In the genomic region with DNA sequence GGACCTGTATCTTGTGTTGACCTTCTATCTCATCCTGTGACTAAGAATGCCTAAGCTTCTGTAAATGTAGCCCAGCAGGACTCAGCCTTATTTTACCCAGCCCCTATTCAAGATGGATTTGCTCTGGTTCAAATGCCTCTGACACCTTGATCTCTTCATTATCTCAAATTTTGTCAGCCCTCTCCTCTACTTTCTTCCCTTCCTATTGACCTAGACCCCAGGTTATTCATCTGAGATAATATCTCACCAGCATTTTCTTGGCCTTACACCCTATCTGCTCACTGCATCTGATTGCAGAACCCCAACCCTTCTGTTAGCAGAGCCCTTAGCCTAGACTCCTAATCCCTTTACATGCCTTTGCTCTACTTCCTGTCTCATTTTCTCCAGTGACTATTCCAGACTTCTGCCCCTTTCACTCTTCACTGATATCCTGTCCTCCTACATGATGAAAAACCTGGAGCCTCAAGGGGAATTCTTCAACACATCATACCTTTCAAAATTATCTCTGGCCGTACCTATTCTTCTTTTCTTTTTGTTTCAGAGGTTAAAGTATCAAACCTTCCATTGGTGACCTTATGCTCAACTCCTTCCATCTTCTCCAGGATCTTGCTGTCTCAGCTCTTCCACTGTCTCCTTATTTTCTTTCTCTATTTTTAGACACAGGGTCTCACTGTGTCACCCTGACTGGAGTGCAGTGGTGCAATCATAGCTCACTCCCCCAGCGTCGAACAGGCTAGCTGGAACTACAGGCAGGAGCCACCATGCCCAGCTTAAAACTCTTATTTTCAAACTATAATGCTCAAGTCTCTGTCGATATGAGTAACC, we compare ENCODE assay signal across 1 cellular context.
TF ChIP-seq lines count a peak whose summit lies in the region.

No MANE protein-coding gene starts in this region.

TF ChIP-seq in K562, 482 proteins besides CTCF, POLR2A, EP300 and RAD21 (continued from another document and continues in another):
- TF ChIP-seq, protein P1, sequence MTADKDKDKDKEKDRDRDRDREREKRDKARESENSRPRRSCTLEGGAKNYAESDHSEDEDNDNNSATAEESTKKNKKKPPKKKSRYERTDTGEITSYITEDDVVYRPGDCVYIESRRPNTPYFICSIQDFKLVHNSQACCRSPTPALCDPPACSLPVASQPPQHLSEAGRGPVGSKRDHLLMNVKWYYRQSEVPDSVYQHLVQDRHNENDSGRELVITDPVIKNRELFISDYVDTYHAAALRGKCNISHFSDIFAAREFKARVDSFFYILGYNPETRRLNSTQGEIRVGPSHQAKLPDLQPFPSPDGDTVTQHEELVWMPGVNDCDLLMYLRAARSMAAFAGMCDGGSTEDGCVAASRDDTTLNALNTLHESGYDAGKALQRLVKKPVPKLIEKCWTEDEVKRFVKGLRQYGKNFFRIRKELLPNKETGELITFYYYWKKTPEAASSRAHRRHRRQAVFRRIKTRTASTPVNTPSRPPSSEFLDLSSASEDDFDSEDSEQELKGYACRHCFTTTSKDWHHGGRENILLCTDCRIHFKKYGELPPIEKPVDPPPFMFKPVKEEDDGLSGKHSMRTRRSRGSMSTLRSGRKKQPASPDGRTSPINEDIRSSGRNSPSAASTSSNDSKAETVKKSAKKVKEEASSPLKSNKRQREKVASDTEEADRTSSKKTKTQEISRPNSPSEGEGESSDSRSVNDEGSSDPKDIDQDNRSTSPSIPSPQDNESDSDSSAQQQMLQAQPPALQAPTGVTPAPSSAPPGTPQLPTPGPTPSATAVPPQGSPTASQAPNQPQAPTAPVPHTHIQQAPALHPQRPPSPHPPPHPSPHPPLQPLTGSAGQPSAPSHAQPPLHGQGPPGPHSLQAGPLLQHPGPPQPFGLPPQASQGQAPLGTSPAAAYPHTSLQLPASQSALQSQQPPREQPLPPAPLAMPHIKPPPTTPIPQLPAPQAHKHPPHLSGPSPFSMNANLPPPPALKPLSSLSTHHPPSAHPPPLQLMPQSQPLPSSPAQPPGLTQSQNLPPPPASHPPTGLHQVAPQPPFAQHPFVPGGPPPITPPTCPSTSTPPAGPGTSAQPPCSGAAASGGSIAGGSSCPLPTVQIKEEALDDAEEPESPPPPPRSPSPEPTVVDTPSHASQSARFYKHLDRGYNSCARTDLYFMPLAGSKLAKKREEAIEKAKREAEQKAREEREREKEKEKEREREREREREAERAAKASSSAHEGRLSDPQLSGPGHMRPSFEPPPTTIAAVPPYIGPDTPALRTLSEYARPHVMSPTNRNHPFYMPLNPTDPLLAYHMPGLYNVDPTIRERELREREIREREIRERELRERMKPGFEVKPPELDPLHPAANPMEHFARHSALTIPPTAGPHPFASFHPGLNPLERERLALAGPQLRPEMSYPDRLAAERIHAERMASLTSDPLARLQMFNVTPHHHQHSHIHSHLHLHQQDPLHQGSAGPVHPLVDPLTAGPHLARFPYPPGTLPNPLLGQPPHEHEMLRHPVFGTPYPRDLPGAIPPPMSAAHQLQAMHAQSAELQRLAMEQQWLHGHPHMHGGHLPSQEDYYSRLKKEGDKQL (CRISPR knock-in tag; IDR thresholded peaks at IDR 0.05; ENCODE audit: borderline replicate concordance): no peak
- TF ChIP-seq HMG20A (CRISPR knock-in tag; conservative IDR thresholded peaks at IDR 0.05): 0 out of 2 replicates have a peak, but pooled peaks have one; percentile 33
- TF ChIP-seq BCL6 (CRISPR knock-in tag; IDR thresholded peaks at IDR 0.05): 0 out of 2 replicates have a peak, but pooled peaks have one; percentile 66
- no peak for TF ChIP-seq ZNF174 (CRISPR knock-in tag; IDR thresholded peaks at IDR 0.05)
- no peak for TF ChIP-seq FOXK1 (CRISPR knock-in tag; IDR thresholded peaks at IDR 0.05; ENCODE audit: borderline replicate concordance)
- TF ChIP-seq, protein P2, sequence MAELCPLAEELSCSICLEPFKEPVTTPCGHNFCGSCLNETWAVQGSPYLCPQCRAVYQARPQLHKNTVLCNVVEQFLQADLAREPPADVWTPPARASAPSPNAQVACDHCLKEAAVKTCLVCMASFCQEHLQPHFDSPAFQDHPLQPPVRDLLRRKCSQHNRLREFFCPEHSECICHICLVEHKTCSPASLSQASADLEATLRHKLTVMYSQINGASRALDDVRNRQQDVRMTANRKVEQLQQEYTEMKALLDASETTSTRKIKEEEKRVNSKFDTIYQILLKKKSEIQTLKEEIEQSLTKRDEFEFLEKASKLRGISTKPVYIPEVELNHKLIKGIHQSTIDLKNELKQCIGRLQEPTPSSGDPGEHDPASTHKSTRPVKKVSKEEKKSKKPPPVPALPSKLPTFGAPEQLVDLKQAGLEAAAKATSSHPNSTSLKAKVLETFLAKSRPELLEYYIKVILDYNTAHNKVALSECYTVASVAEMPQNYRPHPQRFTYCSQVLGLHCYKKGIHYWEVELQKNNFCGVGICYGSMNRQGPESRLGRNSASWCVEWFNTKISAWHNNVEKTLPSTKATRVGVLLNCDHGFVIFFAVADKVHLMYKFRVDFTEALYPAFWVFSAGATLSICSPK (IDR thresholded peaks at IDR 0.05; ENCODE audit: borderline replicate concordance): no peak
- no peak for TF ChIP-seq POLR3A (IDR thresholded peaks at IDR 0.05; ENCODE audit: borderline replicate concordance, extremely low read depth, insufficient read depth, insufficient read length)
- no peak for TF ChIP-seq ZSCAN29 (IDR thresholded peaks at IDR 0.05)
- TF ChIP-seq, protein P3, sequence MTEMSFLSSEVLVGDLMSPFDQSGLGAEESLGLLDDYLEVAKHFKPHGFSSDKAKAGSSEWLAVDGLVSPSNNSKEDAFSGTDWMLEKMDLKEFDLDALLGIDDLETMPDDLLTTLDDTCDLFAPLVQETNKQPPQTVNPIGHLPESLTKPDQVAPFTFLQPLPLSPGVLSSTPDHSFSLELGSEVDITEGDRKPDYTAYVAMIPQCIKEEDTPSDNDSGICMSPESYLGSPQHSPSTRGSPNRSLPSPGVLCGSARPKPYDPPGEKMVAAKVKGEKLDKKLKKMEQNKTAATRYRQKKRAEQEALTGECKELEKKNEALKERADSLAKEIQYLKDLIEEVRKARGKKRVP (CRISPR knock-in tag; IDR thresholded peaks at IDR 0.05): peak; percentile 91
- TF ChIP-seq CSDE1 (IDR thresholded peaks at IDR 0.05): no peak
- TF ChIP-seq KAT8 (IDR thresholded peaks at IDR 0.05; ENCODE audit: low read depth): no peak
- no peak for TF ChIP-seq MBD2 (IDR thresholded peaks at IDR 0.05; ENCODE audit: borderline replicate concordance, low read depth)
- TF ChIP-seq ETV1 (tag; conservative IDR thresholded peaks at IDR 0.05; ENCODE audit: low read depth): peak; percentile 51; the same call in 1 of the 2 replicates
- no peak for TF ChIP-seq TRIM24 (IDR thresholded peaks at IDR 0.05)
- TF ChIP-seq ZNF77 (CRISPR knock-in tag; IDR thresholded peaks at IDR 0.05): no peak
- TF ChIP-seq, protein P4, sequence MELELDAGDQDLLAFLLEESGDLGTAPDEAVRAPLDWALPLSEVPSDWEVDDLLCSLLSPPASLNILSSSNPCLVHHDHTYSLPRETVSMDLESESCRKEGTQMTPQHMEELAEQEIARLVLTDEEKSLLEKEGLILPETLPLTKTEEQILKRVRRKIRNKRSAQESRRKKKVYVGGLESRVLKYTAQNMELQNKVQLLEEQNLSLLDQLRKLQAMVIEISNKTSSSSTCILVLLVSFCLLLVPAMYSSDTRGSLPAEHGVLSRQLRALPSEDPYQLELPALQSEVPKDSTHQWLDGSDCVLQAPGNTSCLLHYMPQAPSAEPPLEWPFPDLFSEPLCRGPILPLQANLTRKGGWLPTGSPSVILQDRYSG (tag; conservative IDR thresholded peaks at IDR 0.05; ENCODE audit: low read depth): peak; percentile 97
- no peak for TF ChIP-seq NBN (IDR thresholded peaks at IDR 0.05; ENCODE audit: low read depth)
- TF ChIP-seq SIN3A (IDR thresholded peaks at IDR 0.05; ENCODE audit: borderline replicate concordance in 2 of 2, control insufficient read depth in 1 of 2, low read depth in 2 of 2, low read length in 2 of 2): no peak
- 0 out of 2 replicates have a peak, but pooled peaks have one; percentile 59 for TF ChIP-seq E2F3 (CRISPR knock-in tag; IDR thresholded peaks at IDR 0.05)
- no peak for TF ChIP-seq NONO (IDR thresholded peaks at IDR 0.05; ENCODE audit: low read depth in 2 of 2, low read length in 1 of 2)
- TF ChIP-seq MYNN (IDR thresholded peaks at IDR 0.05): no peak
- no peak for TF ChIP-seq MYNN (CRISPR knock-in tag; IDR thresholded peaks at IDR 0.05)
- peak; percentile 90 for TF ChIP-seq ILK (tag; IDR thresholded peaks at IDR 0.05; ENCODE audit: borderline replicate concordance, low read depth)
- TF ChIP-seq SMARCA4 (IDR thresholded peaks at IDR 0.05): no peak; the same call in 1 of the 2 replicates
- TF ChIP-seq HNRNPLL (IDR thresholded peaks at IDR 0.05; ENCODE audit: low read depth, low read length, poor library complexity, severe bottlenecking): no peak
- TF ChIP-seq, protein P5, sequence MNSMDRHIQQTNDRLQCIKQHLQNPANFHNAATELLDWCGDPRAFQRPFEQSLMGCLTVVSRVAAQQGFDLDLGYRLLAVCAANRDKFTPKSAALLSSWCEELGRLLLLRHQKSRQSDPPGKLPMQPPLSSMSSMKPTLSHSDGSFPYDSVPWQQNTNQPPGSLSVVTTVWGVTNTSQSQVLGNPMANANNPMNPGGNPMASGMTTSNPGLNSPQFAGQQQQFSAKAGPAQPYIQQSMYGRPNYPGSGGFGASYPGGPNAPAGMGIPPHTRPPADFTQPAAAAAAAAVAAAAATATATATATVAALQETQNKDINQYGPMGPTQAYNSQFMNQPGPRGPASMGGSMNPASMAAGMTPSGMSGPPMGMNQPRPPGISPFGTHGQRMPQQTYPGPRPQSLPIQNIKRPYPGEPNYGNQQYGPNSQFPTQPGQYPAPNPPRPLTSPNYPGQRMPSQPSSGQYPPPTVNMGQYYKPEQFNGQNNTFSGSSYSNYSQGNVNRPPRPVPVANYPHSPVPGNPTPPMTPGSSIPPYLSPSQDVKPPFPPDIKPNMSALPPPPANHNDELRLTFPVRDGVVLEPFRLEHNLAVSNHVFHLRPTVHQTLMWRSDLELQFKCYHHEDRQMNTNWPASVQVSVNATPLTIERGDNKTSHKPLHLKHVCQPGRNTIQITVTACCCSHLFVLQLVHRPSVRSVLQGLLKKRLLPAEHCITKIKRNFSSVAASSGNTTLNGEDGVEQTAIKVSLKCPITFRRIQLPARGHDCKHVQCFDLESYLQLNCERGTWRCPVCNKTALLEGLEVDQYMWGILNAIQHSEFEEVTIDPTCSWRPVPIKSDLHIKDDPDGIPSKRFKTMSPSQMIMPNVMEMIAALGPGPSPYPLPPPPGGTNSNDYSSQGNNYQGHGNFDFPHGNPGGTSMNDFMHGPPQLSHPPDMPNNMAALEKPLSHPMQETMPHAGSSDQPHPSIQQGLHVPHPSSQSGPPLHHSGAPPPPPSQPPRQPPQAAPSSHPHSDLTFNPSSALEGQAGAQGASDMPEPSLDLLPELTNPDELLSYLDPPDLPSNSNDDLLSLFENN (IDR thresholded peaks at IDR 0.05; ENCODE audit: low read depth in 2 of 2, low read length in 2 of 2): no peak
- TF ChIP-seq, protein P6, sequence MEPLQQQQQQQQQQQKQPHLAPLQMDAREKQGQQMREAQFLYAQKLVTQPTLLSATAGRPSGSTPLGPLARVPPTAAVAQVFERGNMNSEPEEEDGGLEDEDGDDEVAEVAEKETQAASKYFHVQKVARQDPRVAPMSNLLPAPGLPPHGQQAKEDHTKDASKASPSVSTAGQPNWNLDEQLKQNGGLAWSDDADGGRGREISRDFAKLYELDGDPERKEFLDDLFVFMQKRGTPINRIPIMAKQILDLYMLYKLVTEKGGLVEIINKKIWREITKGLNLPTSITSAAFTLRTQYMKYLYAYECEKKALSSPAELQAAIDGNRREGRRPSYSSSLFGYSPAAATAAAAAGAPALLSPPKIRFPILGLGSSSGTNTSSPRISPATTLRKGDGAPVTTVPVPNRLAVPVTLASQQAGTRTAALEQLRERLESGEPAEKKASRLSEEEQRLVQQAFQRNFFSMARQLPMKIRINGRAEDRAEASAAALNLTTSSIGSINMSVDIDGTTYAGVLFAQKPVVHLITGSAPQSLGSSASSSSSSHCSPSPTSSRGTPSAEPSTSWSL (CRISPR knock-in tag; IDR thresholded peaks at IDR 0.05; ENCODE audit: borderline replicate concordance): peak; percentile 55; the same call in 1 of the 2 replicates
- no peak for TF ChIP-seq NR4A1 (CRISPR knock-in tag; IDR thresholded peaks at IDR 0.05)
- peak; percentile 99 for TF ChIP-seq NR4A1 (tag; IDR thresholded peaks at IDR 0.05)
- TF ChIP-seq ZNF436 (CRISPR knock-in tag; IDR thresholded peaks at IDR 0.05): no peak
- TF ChIP-seq ZNF12 (CRISPR knock-in tag; IDR thresholded peaks at IDR 0.05): no peak
- TF ChIP-seq, protein P7, sequence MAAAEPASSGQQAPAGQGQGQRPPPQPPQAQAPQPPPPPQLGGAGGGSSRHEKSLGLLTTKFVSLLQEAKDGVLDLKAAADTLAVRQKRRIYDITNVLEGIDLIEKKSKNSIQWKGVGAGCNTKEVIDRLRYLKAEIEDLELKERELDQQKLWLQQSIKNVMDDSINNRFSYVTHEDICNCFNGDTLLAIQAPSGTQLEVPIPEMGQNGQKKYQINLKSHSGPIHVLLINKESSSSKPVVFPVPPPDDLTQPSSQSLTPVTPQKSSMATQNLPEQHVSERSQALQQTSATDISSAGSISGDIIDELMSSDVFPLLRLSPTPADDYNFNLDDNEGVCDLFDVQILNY (CRISPR knock-in tag; IDR thresholded peaks at IDR 0.05): no peak
- no peak for TF ChIP-seq CBX8 (IDR thresholded peaks at IDR 0.05; ENCODE audit: borderline replicate concordance, extremely low read depth, low read depth, low read length, poor library complexity, severe bottlenecking)
- TF ChIP-seq ZNF217 (CRISPR knock-in tag; IDR thresholded peaks at IDR 0.05): no peak
- TF ChIP-seq NFRKB (IDR thresholded peaks at IDR 0.05; ENCODE audit: low read depth): no peak; the same call in 1 of the 2 replicates
- TF ChIP-seq CREBBP (IDR thresholded peaks at IDR 0.05; ENCODE audit: low read depth, low read length): no peak
- TF ChIP-seq TGIF2 (CRISPR knock-in tag; IDR thresholded peaks at IDR 0.05): no peak
- TF ChIP-seq, protein P8, sequence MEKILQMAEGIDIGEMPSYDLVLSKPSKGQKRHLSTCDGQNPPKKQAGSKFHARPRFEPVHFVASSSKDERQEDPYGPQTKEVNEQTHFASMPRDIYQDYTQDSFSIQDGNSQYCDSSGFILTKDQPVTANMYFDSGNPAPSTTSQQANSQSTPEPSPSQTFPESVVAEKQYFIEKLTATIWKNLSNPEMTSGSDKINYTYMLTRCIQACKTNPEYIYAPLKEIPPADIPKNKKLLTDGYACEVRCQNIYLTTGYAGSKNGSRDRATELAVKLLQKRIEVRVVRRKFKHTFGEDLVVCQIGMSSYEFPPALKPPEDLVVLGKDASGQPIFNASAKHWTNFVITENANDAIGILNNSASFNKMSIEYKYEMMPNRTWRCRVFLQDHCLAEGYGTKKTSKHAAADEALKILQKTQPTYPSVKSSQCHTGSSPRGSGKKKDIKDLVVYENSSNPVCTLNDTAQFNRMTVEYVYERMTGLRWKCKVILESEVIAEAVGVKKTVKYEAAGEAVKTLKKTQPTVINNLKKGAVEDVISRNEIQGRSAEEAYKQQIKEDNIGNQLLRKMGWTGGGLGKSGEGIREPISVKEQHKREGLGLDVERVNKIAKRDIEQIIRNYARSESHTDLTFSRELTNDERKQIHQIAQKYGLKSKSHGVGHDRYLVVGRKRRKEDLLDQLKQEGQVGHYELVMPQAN (IDR thresholded peaks at IDR 0.05; ENCODE audit: borderline replicate concordance): no peak
- TF ChIP-seq, protein P9, sequence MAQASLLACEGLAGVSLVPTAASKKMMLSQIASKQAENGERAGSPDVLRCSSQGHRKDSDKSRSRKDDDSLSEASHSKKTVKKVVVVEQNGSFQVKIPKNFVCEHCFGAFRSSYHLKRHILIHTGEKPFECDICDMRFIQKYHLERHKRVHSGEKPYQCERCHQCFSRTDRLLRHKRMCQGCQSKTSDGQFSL (CRISPR knock-in tag; IDR thresholded peaks at IDR 0.05): no peak
- TF ChIP-seq, protein P9 (tag; IDR thresholded peaks at IDR 0.05): peak in 1 of 2 experiments; percentile 97; a peak in 2 of 4 replicates
- TF ChIP-seq ZNF121 (CRISPR knock-in tag; conservative IDR thresholded peaks at IDR 0.05): no peak
